Comparison of ENCODE assay signal across 8 cellular contexts in genomic region chr5:56415356-56415765, GRCh38.
A peak's percentile ranks its signal among the peaks of the same experiment; 100 is the strongest.
DNase-seq lines count a peak whose midpoint lies in the region; ATAC-seq, FAIRE-seq and TF ChIP-seq lines count a peak whose summit lies in the region.

No MANE protein-coding gene starts in this region.

- intact Hi-C loops in OCI-LY7 (cut with micrococcal nuclease; ENCODE audit: unreplicated experiment) = loop anchor here (1.0 to 5.0 kb wide), 2 partner anchors 67 to 401 kb away; no protein-coding TSS in a partner anchor

- H3K4me1 ChIP-seq in OCI-LY7 (ENCODE audit: insufficient read depth, low read length, poor library complexity, severe bottlenecking) = peaks cover 50% of the 10 kb centered on the region

- peaks cover 4% of the 10 kb centered on the region for H3K36me3 Mint-ChIP-seq in stimulated activated naive CD8-positive, alpha-beta T cell treated with anti-CD3 and anti-CD28 coated beads, Interleukin-15, Interleukin-2, amounts not matched to agents 100 ng/mL and 50 ng/mL, for 24 hours (ENCODE audit: low read depth)

- H3K36me3 ChIP-seq in OCI-LY7 (ENCODE audit: insufficient read depth, low read length) = no peaks in the 10 kb centered on the region; the same call in 1 of the 2 replicates

- CTCF ChIA-PET in OCI-LY7 (lab: Charles Lee; ENCODE audit: unreplicated experiment) = interaction anchor here (1.5 kb wide), 1 partner anchor 423 kb away, joined by 5 read pairs; no protein-coding TSS in a partner anchor

- H2AFZ ChIP-seq in OCI-LY7 (ENCODE audit: low read length) = peak overlapping the region; percentile 96

- peak overlapping the region; percentile 58 for H3K4me3 ChIP-seq in OCI-LY7 (ENCODE audit: low read depth, low read length, poor library complexity, severe bottlenecking)

- peak overlapping the region; percentile 64 for H3K27ac Mint-ChIP-seq in stimulated activated naive CD8-positive, alpha-beta T cell treated with anti-CD3 and anti-CD28 coated beads, Interleukin-15, Interleukin-2, amounts not matched to agents 100 ng/mL and 50 ng/mL, for 24 hours

- peak; percentile 64 for ATAC-seq in GM18520 (IDR thresholded peaks at IDR 0.05; ENCODE audit: unreplicated experiment)
- peak; percentile 80 for ATAC-seq in HG02870 (IDR thresholded peaks at IDR 0.05; ENCODE audit: unreplicated experiment)

- no peak for TF ChIP-seq CTCF in OCI-LY7 (conservative IDR thresholded peaks at IDR 0.05; ENCODE audit: low read length)

- POLR2A ChIA-PET in OCI-LY7 (lab: Charles Lee) = interaction anchor here (0.6 to 3.0 kb wide), 14 partner anchors 9 to 1240 kb away, joined by 3 to 21 read pairs (median 4); no protein-coding TSS in a partner anchor

- peak overlapping the region; percentile 84 for H3K27ac ChIP-seq in OCI-LY7 (ENCODE audit: low read depth, low read length, poor library complexity, severe bottlenecking)

- peaks cover 24% of the 10 kb centered on the region; the same call in 1 of the 2 replicates for H3K9me3 ChIP-seq in OCI-LY7 (ENCODE audit: low read length)

- no peak overlapping the region for H3K4me3 Mint-ChIP-seq in stimulated activated naive CD8-positive, alpha-beta T cell treated with anti-CD3 and anti-CD28 coated beads, Interleukin-15, Interleukin-2, amounts not matched to agents 100 ng/mL and 50 ng/mL, for 24 hours

- peak; percentile 93 for DNase-seq in OCI-LY7 (ENCODE audit: low spot score)
- DNase-seq in globus pallidus (ENCODE audit: low spot score) = peak; percentile 66
- no peak for DNase-seq in NCI-H2227 (lab: John Stamatoyannopoulos, UW; ENCODE audit: unreplicated experiment)
- no peak for DNase-seq in RCC 7860 (ENCODE audit: low spot score)
- no peak for DNase-seq in activated CD4-positive, alpha-beta T cell treated with anti-CD3 and anti-CD28 coated beads, Interleukin-2, amount 50 U/mL, for 1 hour

- BruUV-seq in OCI-LY7 (replicated peaks; lab: Mats Ljungman, UMichigan) = no TSS peak

- H3K27me3 Mint-ChIP-seq in stimulated activated naive CD8-positive, alpha-beta T cell treated with anti-CD3 and anti-CD28 coated beads, Interleukin-15, Interleukin-2, amounts not matched to agents 100 ng/mL and 50 ng/mL, for 24 hours = no peaks in the 10 kb centered on the region

- peak overlapping the region; percentile 81 for H3K4me2 ChIP-seq in OCI-LY7 (ENCODE audit: low read length)

- peaks cover 29% of the 10 kb centered on the region for H3K4me1 Mint-ChIP-seq in stimulated activated naive CD8-positive, alpha-beta T cell treated with anti-CD3 and anti-CD28 coated beads, Interleukin-15, Interleukin-2, amounts not matched to agents 100 ng/mL and 50 ng/mL, for 24 hours (ENCODE audit: low read depth)

- no peaks in the 10 kb centered on the region for H3K9me2 ChIP-seq in OCI-LY7 (ENCODE audit: insufficient read depth, low read length)

- H3K9me3 Mint-ChIP-seq in stimulated activated naive CD8-positive, alpha-beta T cell treated with anti-CD3 and anti-CD28 coated beads, Interleukin-15, Interleukin-2, amounts not matched to agents 100 ng/mL and 50 ng/mL, for 24 hours = peaks cover 22% of the 10 kb centered on the region

- no peaks in the 10 kb centered on the region for H4K20me1 ChIP-seq in OCI-LY7 (ENCODE audit: insufficient read depth, low read length)

- no peaks in the 10 kb centered on the region for H3K79me2 ChIP-seq in OCI-LY7 (ENCODE audit: insufficient read depth, low read depth, low read length)

- FAIRE-seq in RCC 7860 (lab: Jason Lieb, UNC) = no peak

Comparison
In these comparisons a context has a peak if more than half of its experiments do, and no peak if none do; other contexts are left out.
1. DNase-seq: peak in OCI-LY7 (single experiment) and globus pallidus (single experiment); none in NCI-H2227 (single experiment), RCC 7860 (single experiment) and activated CD4-positive, alpha-beta T cell treated with anti-CD3 and anti-CD28 coated beads, Interleukin-2, amount 50 U/mL, for 1 hour (single experiment).